1 cellular context compared by ENCODE assay signal in genomic region chr5:58080573-58080972, GRCh38.
TF ChIP-seq lines count a peak whose summit lies in the region.

No MANE protein-coding gene starts in this region.

TF ChIP-seq in IMR-90, 13 proteins besides CTCF, POLR2A, EP300 and RAD21 (continued from another document):
- no peak for TF ChIP-seq NFE2L2 (IDR thresholded peaks at IDR 0.05; ENCODE audit: low read depth, low read length)
